In the genomic region with DNA sequence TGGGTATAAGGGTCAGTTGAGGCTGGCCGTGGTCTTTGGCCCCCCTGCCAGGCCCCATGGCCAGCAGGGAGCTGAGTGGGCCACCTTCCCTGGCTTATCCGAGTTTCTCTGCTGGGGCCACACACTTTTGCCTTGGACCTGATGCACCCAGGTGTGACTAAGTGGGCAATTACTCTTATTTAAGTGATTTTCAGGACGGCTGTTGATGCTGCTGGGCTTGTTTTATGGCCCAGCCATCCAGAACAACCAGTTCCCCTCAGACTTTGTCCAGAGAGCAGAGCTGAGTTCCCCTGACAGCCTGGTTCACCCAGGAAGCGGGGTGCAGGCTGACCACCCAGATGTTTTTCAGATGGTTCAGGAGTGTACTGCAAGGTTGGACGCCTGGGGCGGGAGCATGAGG, we compare ENCODE assay signal across 19 cellular contexts.
"Had no signal": no experiment of that assay in that cellular context is flagged by ENCODE, and none has a peak within 500 bp of the region (broad histone marks: within the 10 kb centered on the region; RNA-seq: fewer than 3 reads in every experiment).

No MANE protein-coding gene starts in this region.

- H3K36me3 Mint-ChIP-seq: immature natural killer cell; naive thymus-derived CD4-positive, alpha-beta T cell had no signal

- H3K9me3 ChIP-seq: esophagus squamous epithelium, lower lobe of right lung, prostate gland, suprapubic skin, upper lobe of right lung had no signal

- H3K4me1 ChIP-seq: lower lobe of right lung, prostate gland had no signal

- H3K27ac ChIP-seq: esophagus squamous epithelium, lower lobe of right lung, prostate gland, suprapubic skin, upper lobe of right lung had no signal

- FAIRE-seq: colon had no signal

- ATAC-seq: activated CD8-positive, alpha-beta T cell treated with anti-CD3 and anti-CD28 coated beads, Interleukin-2, amount 10 ng/mL, durations not matched to agents 7 days and 5 days; lower lobe of right lung; naive thymus-derived CD4-positive, alpha-beta T cell; sciatic nerve; upper lobe of right lung; WTC11 had no signal

- H3K4me1 Mint-ChIP-seq: immature natural killer cell; naive thymus-derived CD4-positive, alpha-beta T cell had no signal

- H3K9me3 Mint-ChIP-seq: activated naive CD4-positive, alpha-beta T cell treated with anti-CD3 and anti-CD28 coated beads for 36 hours; activated T-helper 1 cell treated with anti-CD3 and anti-CD28 coated beads, Interleukin-12 subunit alpha, Interleukin-12 subunit beta, Interleukin-2, Interleukin-4 antibody, amounts not matched to agents 30 ng/mL and 10 ng/mL and 1 ng/mL, durations not matched to agents 14 hours and 24 hours and 36 hours; immature natural killer cell; WTC11 had no signal

- H3K27ac Mint-ChIP-seq: activated CD8-positive, alpha-beta T cell treated with anti-CD3 and anti-CD28 coated beads, Interleukin-2, amount 10 ng/mL, durations not matched to agents 7 days and 5 days; activated naive CD4-positive, alpha-beta T cell treated with anti-CD3 and anti-CD28 coated beads for 36 hours; activated T-helper 1 cell treated with anti-CD3 and anti-CD28 coated beads, Interleukin-12 subunit alpha, Interleukin-12 subunit beta, Interleukin-2, Interleukin-4 antibody, amounts not matched to agents 30 ng/mL and 10 ng/mL and 1 ng/mL, durations not matched to agents 14 hours and 24 hours and 36 hours; immature natural killer cell; naive thymus-derived CD4-positive, alpha-beta T cell had no signal

- DNase-seq: activated CD4-positive, alpha-beta T cell treated with anti-CD3 and anti-CD28 coated beads for 48 hours; activated CD8-positive, alpha-beta T cell treated with anti-CD3 and anti-CD28 coated beads, Interleukin-2, amount 10 ng/mL, durations not matched to agents 7 days and 5 days; activated naive CD4-positive, alpha-beta T cell treated with anti-CD3 and anti-CD28 coated beads for 36 hours; esophagus squamous epithelium; foreskin fibroblast; immature natural killer cell; lower lobe of right lung; naive thymus-derived CD4-positive, alpha-beta T cell; occipital lobe; stimulated activated CD4-positive, alpha-beta T cell treated with anti-CD3 and anti-CD28 coated beads, Interleukin-12 subunit alpha, Interleukin-12 subunit beta, amount 100 ng/mL, for 4 hours; stimulated activated CD4-positive, alpha-beta T cell treated with anti-CD3 and anti-CD28 coated beads, Interleukin-2, amount 100 ng/mL, for 48 hours; stimulated activated naive CD4-positive, alpha-beta T cell treated with Interleukin-2 at 50 U/mL for 16 hours; upper lobe of right lung had no signal

- H3K36me3 ChIP-seq: esophagus squamous epithelium, lower lobe of right lung, prostate gland, suprapubic skin, upper lobe of right lung had no signal

- H3K4me3 ChIP-seq: esophagus squamous epithelium, lower lobe of right lung, prostate gland, suprapubic skin, upper lobe of right lung had no signal

- H3K4me3 Mint-ChIP-seq: activated CD8-positive, alpha-beta T cell treated with anti-CD3 and anti-CD28 coated beads, Interleukin-2, amount 10 ng/mL, durations not matched to agents 7 days and 5 days; activated naive CD4-positive, alpha-beta T cell treated with anti-CD3 and anti-CD28 coated beads for 36 hours; activated T-helper 1 cell treated with anti-CD3 and anti-CD28 coated beads, Interleukin-12 subunit alpha, Interleukin-12 subunit beta, Interleukin-2, Interleukin-4 antibody, amounts not matched to agents 30 ng/mL and 10 ng/mL and 1 ng/mL, durations not matched to agents 14 hours and 24 hours and 36 hours; immature natural killer cell; naive thymus-derived CD4-positive, alpha-beta T cell; WTC11 had no signal

- H3K27me3 ChIP-seq: suprapubic skin, upper lobe of right lung had no signal
